10 cellular contexts compared by ENCODE assay signal in the genomic region with DNA sequence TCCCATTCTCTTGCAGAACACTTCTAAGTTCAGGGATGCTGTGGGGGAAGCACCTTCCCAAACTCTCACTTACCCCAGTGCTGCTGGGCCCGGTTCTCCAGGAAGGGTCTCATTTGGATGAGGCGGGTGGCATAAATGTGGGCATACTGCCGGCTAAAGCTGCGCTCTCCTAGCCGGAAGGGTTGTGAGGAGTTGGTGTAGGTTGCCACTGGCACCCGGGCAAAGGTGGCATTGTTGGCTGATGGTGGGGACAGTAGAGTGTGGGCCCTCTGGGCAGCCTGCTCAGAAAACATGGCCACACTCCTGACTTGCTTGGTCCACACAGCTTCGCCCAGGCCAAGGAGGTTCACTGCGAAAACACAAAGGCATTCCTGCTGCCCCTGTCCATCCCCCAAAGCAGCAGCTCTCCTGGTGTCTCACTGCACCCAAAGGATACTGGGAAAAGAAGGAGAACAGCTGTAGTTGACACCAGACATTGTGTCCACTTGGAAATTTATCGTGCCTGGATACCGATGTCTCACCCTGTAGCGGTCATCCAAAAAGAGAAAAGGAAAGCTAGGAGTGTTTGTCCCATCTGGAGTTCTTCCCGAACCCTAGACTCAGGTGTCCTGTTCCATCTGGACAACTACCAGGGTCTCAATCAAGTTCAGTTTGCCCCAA. TPM values are rescaled to one million over a fixed set of nuclear protein-coding genes. Genes with fewer than 3 reads are reported as not detected.
DNase-seq lines count a peak whose midpoint lies in the region; ATAC-seq and TF ChIP-seq lines count a peak whose summit lies in the region.
"Had no signal": no experiment of that assay in that cellular context is flagged by ENCODE, and none has a peak within 500 bp of the region (broad histone marks: within the 10 kb centered on the region; RNA-seq: fewer than 3 reads in every experiment).

No MANE protein-coding gene starts in this region.

- H3K9me2 ChIP-seq in DOHH2 (replicated peaks; ENCODE audit: control insufficient read depth, low read length), result no peaks in the 10 kb centered on the region

- H3K4me1 ChIP-seq in DOHH2 (ENCODE audit: control insufficient read depth, low read length), result peaks cover 49% of the 10 kb centered on the region

- peak overlapping the region; percentile 64 for H3K27ac Mint-ChIP-seq in central memory CD8-positive, alpha-beta T cell (ENCODE audit: low read depth)
- no peak overlapping the region for H3K27ac Mint-ChIP-seq in osteocyte (ENCODE audit: unreplicated experiment)

- peaks cover 9% of the 10 kb centered on the region for H3F3A ChIP-seq in DOHH2 (ENCODE audit: control insufficient read depth, insufficient read depth)

- H3K27me3 ChIP-seq in DOHH2 (ENCODE audit: control insufficient read depth, low read length), result no peaks in the 10 kb centered on the region

- no peak overlapping the region for H3K27ac ChIP-seq in DOHH2 (ENCODE audit: low read depth, low read length)

- H3K4me1 Mint-ChIP-seq in central memory CD8-positive, alpha-beta T cell, result peaks cover 23% of the 10 kb centered on the region
- peaks cover 19% of the 10 kb centered on the region for H3K4me1 Mint-ChIP-seq in osteocyte (ENCODE audit: unreplicated experiment)

- H3K4me2 ChIP-seq in DOHH2 (ENCODE audit: low read length), result peak overlapping the region; percentile 84

- H3K79me2 ChIP-seq in DOHH2 (ENCODE audit: control insufficient read depth, low read length), result peaks cover 60% of the 10 kb centered on the region

- no peaks in the 10 kb centered on the region for H4K20me1 ChIP-seq in DOHH2 (ENCODE audit: control insufficient read depth, insufficient read depth, low read depth, low read length)

- no peaks in the 10 kb centered on the region for H3K9me3 ChIP-seq in DOHH2 (ENCODE audit: control insufficient read depth, insufficient read depth, low read length)

- no peaks in the 10 kb centered on the region for H3K27me3 Mint-ChIP-seq in central memory CD8-positive, alpha-beta T cell
- H3K27me3 Mint-ChIP-seq in osteocyte (ENCODE audit: unreplicated experiment), result no peaks in the 10 kb centered on the region

- no peak for TF ChIP-seq CTCF in DOHH2 (IDR thresholded peaks at IDR 0.05; ENCODE audit: low read depth, low read length, poor library complexity, severe bottlenecking)
- no peak for TF ChIP-seq CTCF in osteocyte (IDR thresholded peaks at IDR 0.05)

- peaks cover 55% of the 10 kb centered on the region for H3K36me3 ChIP-seq in DOHH2 (ENCODE audit: control insufficient read depth, low read length)

- peak overlapping the region; percentile 78 for H3K4me3 ChIP-seq in DOHH2 (ENCODE audit: low read length)

- no peak for ATAC-seq in central memory CD8-positive, alpha-beta T cell (replicated peaks; ENCODE audit: extremely low read depth, poor library complexity, severe bottlenecking)
- ATAC-seq in HG02884 (IDR thresholded peaks at IDR 0.05; ENCODE audit: unreplicated experiment), result no peak

- peak; percentile 68 for DNase-seq in LHCN-M2 (ENCODE audit: low read depth)
- DNase-seq in central memory CD8-positive, alpha-beta T cell (ENCODE audit: low spot score in 2 of 2), result no peak
- DNase-seq in osteocyte (ENCODE audit: extremely low spot score, unreplicated experiment), result no peak
- no peak for DNase-seq in activated CD4-positive, CD25-positive, alpha-beta regulatory T cell (lab: John Stamatoyannopoulos, UW)
- no peak for DNase-seq in middle frontal gyrus (ENCODE audit: extremely low spot score, low spot score)
- DNase-seq: NCI-H2227 treated with DMSO at 0.1 percent for 48 hours, T1000 had no signal

- H3K36me3 Mint-ChIP-seq in central memory CD8-positive, alpha-beta T cell (ENCODE audit: insufficient read depth), result peaks cover 13% of the 10 kb centered on the region
- H3K36me3 Mint-ChIP-seq in osteocyte (ENCODE audit: unreplicated experiment), result peaks cover 10% of the 10 kb centered on the region

- no peaks in the 10 kb centered on the region for H3K9me3 Mint-ChIP-seq in central memory CD8-positive, alpha-beta T cell
- peaks cover 3% of the 10 kb centered on the region for H3K9me3 Mint-ChIP-seq in osteocyte (ENCODE audit: unreplicated experiment)

- peak overlapping the region; percentile 89 for H3K4me3 Mint-ChIP-seq in central memory CD8-positive, alpha-beta T cell
- peak overlapping the region; percentile 84 for H3K4me3 Mint-ChIP-seq in osteocyte (ENCODE audit: unreplicated experiment)

RNA-seq across cellular contexts. Expression of a gene that starts 1.5 kb away (rescaled TPM):
- 193 and 201 TPM in 2 replicates for total RNA-seq in LHCN-M2 (2014; rRNA removed)
- polyA plus RNA-seq in LHCN-M2 (2012), result 235 TPM
- 59.2 and 63.0 TPM in 2 replicates for total RNA-seq in osteocyte

RNA-seq across cellular contexts. Expression of a gene that starts 17.7 kb away (rescaled TPM):
- total RNA-seq in LHCN-M2 (2014; rRNA removed) (not detected in 2 replicates), osteocyte (781 and 794 TPM in 2 replicates)
- polyA plus RNA-seq in LHCN-M2 (2012), result not detected

RNA-seq across cellular contexts. Expression of a gene that starts 19.2 kb away (rescaled TPM):
- total RNA-seq in LHCN-M2 (2014; rRNA removed), result not detected in 2 replicates
- not detected for polyA plus RNA-seq in LHCN-M2 (2012)
- not detected in 2 replicates for total RNA-seq in osteocyte
- total RNA-seq: glomerular endothelial cell had no signal

RNA-seq across cellular contexts. Expression of a gene that starts 39.6 kb away (rescaled TPM):
- total RNA-seq in LHCN-M2 (2014; rRNA removed) (18.4 and 19.4 TPM in 2 replicates), osteocyte (29.3 and 31.9 TPM in 2 replicates)
- 6.8 TPM for polyA plus RNA-seq in LHCN-M2 (2012)

RNA-seq across cellular contexts. Expression of a gene that starts 56.5 kb away (rescaled TPM):
- total RNA-seq in LHCN-M2 (2014; rRNA removed), result not detected in 2 replicates
- 0.61 TPM for polyA plus RNA-seq in LHCN-M2 (2012)
- total RNA-seq in osteocyte, result 0.97 TPM in 1 of 2 replicates, not detected in the other
- total RNA-seq: glomerular endothelial cell had no signal

Comparison
In these comparisons a context has a peak if more than half of its experiments do, and no peak if none do; other contexts are left out.
1. RNA of a gene that starts 17.7 kb away (total RNA-seq): 781 to 794 TPM in osteocyte; not detected in LHCN-M2; every median in the first group is over 100 times any median in the second.